ENCODE assay signal across 12 cellular contexts in genomic region chr12:3117628-3118027, GRCh38. TPM values are rescaled to one million over a fixed set of nuclear protein-coding genes. Genes with fewer than 3 reads are reported as not detected.
DNase-seq lines count a peak whose midpoint lies in the region; ATAC-seq and TF ChIP-seq lines count a peak whose summit lies in the region.
"Had no signal": no experiment of that assay in that cellular context is flagged by ENCODE, and none has a peak within 500 bp of the region (broad histone marks: within the 10 kb centered on the region; RNA-seq: fewer than 3 reads in every experiment).

No MANE protein-coding gene starts in this region.

- H3K27ac Mint-ChIP-seq in glutamatergic neuron (ENCODE audit: unreplicated experiment), result peak overlapping the region; percentile 65
- H3K27ac Mint-ChIP-seq: activated CD4-positive, alpha-beta T cell treated with anti-CD3 and anti-CD28 coated beads, Interleukin-2, amount 10 ng/mL, durations not matched to agents 7 days and 5 days had no signal

- peaks cover 9% of the 10 kb centered on the region for H3K27me3 Mint-ChIP-seq in glutamatergic neuron (ENCODE audit: unreplicated experiment)

- H3K9ac ChIP-seq in adipocyte (ENCODE audit: low read length), result no peak overlapping the region

- peak overlapping the region in 4 of 5 donors; percentile 29 to 65 (median 44) for H3K27ac ChIP-seq in stomach
- H3K27ac ChIP-seq: PC-9 had no signal

- ATAC-seq in GM21737 (IDR thresholded peaks at IDR 0.05; ENCODE audit: unreplicated experiment), result no peak

- H3K27me3 ChIP-seq in adipocyte (replicated peaks; ENCODE audit: control insufficient read depth, insufficient read depth, low read length) (peaks cover 6% of the 10 kb centered on the region), stomach (no peaks in the 10 kb centered on the region)

- no peak overlapping the region for H3K4me3 ChIP-seq in adipocyte (ENCODE audit: low read length)
- H3K4me3 ChIP-seq in stomach, result no peak overlapping the region
- H3K4me3 ChIP-seq: PC-9 had no signal

- TF ChIP-seq CTCF in glutamatergic neuron (IDR thresholded peaks at IDR 0.05; ENCODE audit: partially characterized antibody, unreplicated experiment) (no peak), stomach (IDR thresholded peaks at IDR 0.05) (no peak)

- no peaks in the 10 kb centered on the region for H3K36me3 ChIP-seq in adipocyte (ENCODE audit: control insufficient read depth, insufficient read depth, low read length, severe bottlenecking)
- H3K36me3 ChIP-seq in stomach, result peaks cover 0 to 5% (median 2%) of the 10 kb centered on the region in 4 donors

- peak overlapping the region; percentile 52 for H3K4me3 Mint-ChIP-seq in glutamatergic neuron (ENCODE audit: unreplicated experiment)
- H3K4me3 Mint-ChIP-seq: activated CD4-positive, alpha-beta T cell treated with anti-CD3 and anti-CD28 coated beads, Interleukin-2, amount 10 ng/mL, durations not matched to agents 7 days and 5 days had no signal

- no peak for TF ChIP-seq EP300 in stomach (IDR thresholded peaks at IDR 0.05)

- intact Hi-C loops in stomach (cut with DNase I; ENCODE audit: low total_unique reads), result no loop called here

- H3K9me3 ChIP-seq in adipocyte (ENCODE audit: control insufficient read depth, low read length), result no peaks in the 10 kb centered on the region
- H3K9me3 ChIP-seq in stomach, result no peaks in the 10 kb centered on the region

- WGBS in stomach, 5 donors, result 82 to 93% (median 89%) methylated on average over 3 of the region's 3 CpGs

- peaks cover 5% of the 10 kb centered on the region for H3K36me3 Mint-ChIP-seq in glutamatergic neuron (ENCODE audit: unreplicated experiment)

- DNase-seq in HCEC 1CT (peak; percentile 88), adipocyte (ENCODE audit: low read depth) (peak; percentile 84), glutamatergic neuron (no peak), stomach (no peak), HK-2 (ENCODE audit: unreplicated experiment) (no peak), NCI-H128 (lab: John Stamatoyannopoulos, UW; ENCODE audit: unreplicated experiment) (no peak), T-helper 2 cell (no peak)
- DNase-seq: activated CD4-positive, alpha-beta T cell treated with anti-CD3 and anti-CD28 coated beads, Interleukin-2, amount 10 ng/mL, durations not matched to agents 7 days and 5 days; aorta; retina had no signal

- H3K4me1 ChIP-seq in adipocyte (ENCODE audit: control insufficient read depth, insufficient read depth, low read length) (no peaks in the 10 kb centered on the region), stomach (peaks cover 12 to 47% (median 28%) of the 10 kb centered on the region in 4 donors)

- H3K4me1 Mint-ChIP-seq in glutamatergic neuron (ENCODE audit: low read depth, unreplicated experiment), result peaks cover 52% of the 10 kb centered on the region

- TF ChIP-seq POLR2A in stomach (IDR thresholded peaks at IDR 0.05), result no peak

- no peaks in the 10 kb centered on the region for H3K9me3 Mint-ChIP-seq in glutamatergic neuron (ENCODE audit: unreplicated experiment)
- H3K9me3 Mint-ChIP-seq: activated CD4-positive, alpha-beta T cell treated with anti-CD3 and anti-CD28 coated beads, Interleukin-2, amount 10 ng/mL, durations not matched to agents 7 days and 5 days had no signal

RNA-seq across cellular contexts. Expression of gene TSPAN9, which starts 40.4 kb away (rescaled TPM):
- total RNA-seq in glutamatergic neuron (ENCODE audit: unreplicated experiment), result 142 TPM
- total RNA-seq in stomach, result 10 to 100 TPM in 3 of 5 donors, 1 to 10 TPM in 2; 1.4 to 58.3 (median 15.6) TPM
- polyA plus RNA-seq in stomach, result 1 to 10 TPM; 4.1 to 9.4 (median 6.4) TPM

Comparison
In these comparisons a context has a peak if more than half of its experiments do, and no peak if none do; other contexts are left out.
1. DNase-seq: peak in HCEC 1CT (single experiment) and adipocyte (single experiment); none in glutamatergic neuron (single experiment), stomach (single experiment), HK-2 (single experiment), NCI-H128 (single experiment) and T-helper 2 cell (0 of 5).